Comparison of ENCODE assay signal across 1 cellular context in genomic region chr19:9139609-9140158, GRCh38.
TF ChIP-seq lines count a peak whose summit lies in the region.

No MANE protein-coding gene starts in this region.

TF ChIP-seq in IMR-90, 13 proteins besides CTCF, POLR2A, EP300 and RAD21 (continued from another document):
- no peak for TF ChIP-seq CHD1 (IDR thresholded peaks at IDR 0.05; ENCODE audit: low read depth, low read length)
- TF ChIP-seq BHLHE40 (IDR thresholded peaks at IDR 0.05; ENCODE audit: low read depth, low read length), result no peak
- no peak for TF ChIP-seq NFE2L2 (IDR thresholded peaks at IDR 0.05; ENCODE audit: low read depth, low read length)
- no peak for TF ChIP-seq SMC3 (IDR thresholded peaks at IDR 0.05; ENCODE audit: low read depth, low read length)
- TF ChIP-seq, protein P1, sequence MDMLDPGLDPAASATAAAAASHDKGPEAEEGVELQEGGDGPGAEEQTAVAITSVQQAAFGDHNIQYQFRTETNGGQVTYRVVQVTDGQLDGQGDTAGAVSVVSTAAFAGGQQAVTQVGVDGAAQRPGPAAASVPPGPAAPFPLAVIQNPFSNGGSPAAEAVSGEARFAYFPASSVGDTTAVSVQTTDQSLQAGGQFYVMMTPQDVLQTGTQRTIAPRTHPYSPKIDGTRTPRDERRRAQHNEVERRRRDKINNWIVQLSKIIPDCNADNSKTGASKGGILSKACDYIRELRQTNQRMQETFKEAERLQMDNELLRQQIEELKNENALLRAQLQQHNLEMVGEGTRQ (IDR thresholded peaks at IDR 0.05; ENCODE audit: low read depth, low read length), result no peak
- TF ChIP-seq RCOR1 (IDR thresholded peaks at IDR 0.05; ENCODE audit: insufficient replicate concordance, low read length), result no peak
- no peak for TF ChIP-seq MAZ (IDR thresholded peaks at IDR 0.05; ENCODE audit: borderline replicate concordance, low read depth, low read length)
